Comparison of ENCODE assay signal across 1 cellular context in genomic region chr22:21102659-21103267, GRCh38.
TF ChIP-seq lines count a peak whose summit lies in the region.

No MANE protein-coding gene starts in this region.

TF ChIP-seq in HCT116, 20 proteins besides CTCF, POLR2A, EP300 and RAD21 (continued from another document):
- TF ChIP-seq ATF3 (IDR thresholded peaks at IDR 0.05) (no peak), POLR2AphosphoS5 (IDR thresholded peaks at IDR 0.05; ENCODE audit: low read depth, low read length) (0 out of 2 replicates have a peak, but pooled peaks have one; percentile 16), FOSL1 (IDR thresholded peaks at IDR 0.05; ENCODE audit: low read depth) (no peak), JUND (IDR thresholded peaks at IDR 0.05) (no peak), REST (IDR thresholded peaks at IDR 0.05; ENCODE audit: low read depth) (no peak), ZBTB33 (IDR thresholded peaks at IDR 0.05; ENCODE audit: extremely low read depth, insufficient replicate concordance, low read length) (no peak), EZH2 (IDR thresholded peaks at IDR 0.05) (no peak), YY1 (IDR thresholded peaks at IDR 0.05; ENCODE audit: extremely low read depth, insufficient replicate concordance, low read depth, low read length) (no peak)
